Comparison of ENCODE assay signal across 1 cellular context in genomic region chr11:8964324-8965320, GRCh38.
TF ChIP-seq lines count a peak whose summit lies in the region.

Gene TMEM9B (minus strand): TSS chr11:8964442. CDS start chr11:8964313, 129 bp downstream.

TF ChIP-seq in SK-N-SH, 30 proteins besides CTCF, POLR2A, EP300 and RAD21 (continued from another document):
- TF ChIP-seq USF1 (IDR thresholded peaks at IDR 0.05; ENCODE audit: borderline replicate concordance, low read depth) (peak; percentile 50; the same call in 1 of the 2 replicates), FOXJ3 (CRISPR knock-in tag; IDR thresholded peaks at IDR 0.05) (0 out of 2 replicates have a peak, but pooled peaks have one; percentile 23), MAX (IDR thresholded peaks at IDR 0.05; ENCODE audit: low read depth) (peak; percentile 61), GATA2 (CRISPR knock-in tag; IDR thresholded peaks at IDR 0.05) (no peak), TCF12 (IDR thresholded peaks at IDR 0.05) (no peak; the same call in 1 of the 2 replicates), PBX3 (IDR thresholded peaks at IDR 0.05) (no peak), RFX5 (IDR thresholded peaks at IDR 0.05; ENCODE audit: low read length) (no peak), USF2 (IDR thresholded peaks at IDR 0.05; ENCODE audit: borderline replicate concordance, low read depth, low read length) (no peak), JUND (IDR thresholded peaks at IDR 0.05) (no peak; the same call in 1 of the 2 replicates), EZH2phosphoT487 (IDR thresholded peaks at IDR 0.05; ENCODE audit: borderline replicate concordance, low read depth) (no peak), MXI1 (IDR thresholded peaks at IDR 0.05; ENCODE audit: low read depth, low read length) (peak; percentile 88), CHD2 (IDR thresholded peaks at IDR 0.05; ENCODE audit: low read length, partially characterized antibody) (peak; percentile 72), NRF1 (IDR thresholded peaks at IDR 0.05; ENCODE audit: low read depth, low read length) (no peak), NFIC (IDR thresholded peaks at IDR 0.05; ENCODE audit: borderline replicate concordance) (no peak), YY1 (IDR thresholded peaks at IDR 0.05; ENCODE audit: low read depth) (no peak), FOXM1 (IDR thresholded peaks at IDR 0.05; ENCODE audit: low read depth) (no peak)
TF ChIP-seq in SK-N-SH: peak in this region for 16.
